ENCODE assay signal across 16 cellular contexts in genomic region chr11:35951659-35952058, GRCh38. TPM values are rescaled to one million over a fixed set of nuclear protein-coding genes. Genes with fewer than 3 reads are reported as not detected.
DNase-seq lines count a peak whose midpoint lies in the region; ATAC-seq and TF ChIP-seq lines count a peak whose summit lies in the region.
"Had no signal": no experiment of that assay in that cellular context is flagged by ENCODE, and none has a peak within 500 bp of the region (broad histone marks: within the 10 kb centered on the region; RNA-seq: fewer than 3 reads in every experiment).

No MANE protein-coding gene starts in this region.

- DNase-seq in DMS 273 (lab: John Stamatoyannopoulos, UW; ENCODE audit: unreplicated experiment) (peak; percentile 23), DMS 273 treated with DMSO at 0.1 percent for 48 hours (lab: John Stamatoyannopoulos, UW) (no peak), LNCaP clone FGC (ENCODE audit: low read depth) (peak; percentile 54), NOMO-1 treated with DMSO at 0.1 percent for 48 hours (lab: John Stamatoyannopoulos, UW; ENCODE audit: unreplicated experiment) (peak; percentile 68), fibroblast of villous mesenchyme (ENCODE audit: low read depth) (peak; percentile 15), SW 1271 (lab: John Stamatoyannopoulos, UW) (no peak), erythroblast (lab: John Stamatoyannopoulos, UW) (no peak)
- DNase-seq: activated CD4-positive, alpha-beta T cell treated with anti-CD3 and anti-CD28 coated beads for 1 hour; activated gamma-delta T cell treated with Interleukin-2 at 50 U/mL for 16 hours; activated naive CD8-positive, alpha-beta T cell treated with anti-CD3 and anti-CD28 coated beads, Interleukin-2, amount 50 U/mL, for 24 hours; CD4-positive, alpha-beta memory T cell; mesendoderm; NCI-H2171; T-helper 1 cell; transverse colon had no signal

- TF ChIP-seq CTCF in LNCaP clone FGC (IDR thresholded peaks at IDR 0.05; ENCODE audit: control insufficient read depth, extremely low read depth, insufficient read depth) (no peak), fibroblast of villous mesenchyme (IDR thresholded peaks at IDR 0.05; ENCODE audit: insufficient read depth, low read depth, low read length) (no peak)

- no peak for TF ChIP-seq POLR2A in erythroblast (IDR thresholded peaks at IDR 0.05; ENCODE audit: low read length)

- H3K4me3 ChIP-seq in LNCaP clone FGC (ENCODE audit: low read depth, low read length) (no peak overlapping the region), fibroblast of villous mesenchyme (ENCODE audit: low read depth, low read length) (no peak overlapping the region)
- H3K4me3 ChIP-seq: transverse colon had no signal

- ATAC-seq in HG02840 (IDR thresholded peaks at IDR 0.05; ENCODE audit: low FRiP score, unreplicated experiment), result no peak
- ATAC-seq: activated naive CD8-positive, alpha-beta T cell treated with anti-CD3 and anti-CD28 coated beads, Interleukin-2, amount 50 U/mL, for 24 hours had no signal

RNA-seq across cellular contexts. Expression of gene LDLRAD3, which starts 7.8 kb away (rescaled TPM):
- 2.6 and 3.9 TPM in 2 replicates for total RNA-seq in fibroblast of villous mesenchyme
- total RNA-seq: CD4-positive, alpha-beta memory T cell had no signal

Comparison
In these comparisons a context has a peak if more than half of its experiments do, and no peak if none do; other contexts are left out.
1. DNase-seq: peak in DMS 273 (single experiment), LNCaP clone FGC (single experiment), NOMO-1 treated with DMSO at 0.1 percent for 48 hours (single experiment) and fibroblast of villous mesenchyme (single experiment); none in DMS 273 treated with DMSO at 0.1 percent for 48 hours (single experiment), SW 1271 (0 of 2) and erythroblast (0 of 2).